In the genomic region with DNA sequence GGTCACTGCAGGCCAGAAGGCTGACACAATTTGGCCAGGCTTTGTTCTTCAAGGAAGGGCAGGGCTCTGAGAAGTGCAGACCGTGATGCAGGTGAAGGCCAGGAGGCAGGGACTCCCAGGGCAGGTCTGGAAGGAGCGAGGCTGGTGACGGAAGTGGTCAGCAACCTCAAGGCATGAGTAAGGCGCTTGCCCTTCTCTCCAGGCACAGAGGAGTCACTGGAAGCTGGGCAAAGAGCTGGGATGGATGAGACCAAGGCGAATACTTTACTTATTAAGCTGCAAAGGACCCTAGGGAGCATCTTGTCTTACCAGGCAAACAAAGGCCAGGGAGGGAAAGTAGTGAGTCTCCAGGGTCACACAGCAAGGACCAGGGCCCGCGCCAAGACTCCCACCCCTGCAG, we compare ENCODE assay signal across 11 cellular contexts. TPM values are rescaled to one million over a fixed set of nuclear protein-coding genes. Genes with fewer than 3 reads are reported as not detected.
DNase-seq lines count a peak whose midpoint lies in the region; ATAC-seq and TF ChIP-seq lines count a peak whose summit lies in the region.
"Had no signal": no experiment of that assay in that cellular context is flagged by ENCODE, and none has a peak within 500 bp of the region (broad histone marks: within the 10 kb centered on the region; RNA-seq: fewer than 3 reads in every experiment).

No MANE protein-coding gene starts in this region.

- peak overlapping the region in 3 of 4 donors; percentile 63 to 76 (median 63) for H3K4me3 Mint-ChIP-seq in CD4-positive, CD25-positive, alpha-beta regulatory T cell
- H3K4me3 Mint-ChIP-seq in natural killer cell treated with Interleukin-12 subunit alpha and Interleukin-12 subunit beta and Interleukin-15 and Interleukin-18, amount 100 ng/mL, for 72 hours = peak overlapping the region; percentile 74

- peak overlapping the region; percentile 96 for H3K27ac Mint-ChIP-seq in CD4-positive, CD25-positive, alpha-beta regulatory T cell
- peak overlapping the region; percentile 90 to 97 for H3K27ac Mint-ChIP-seq in natural killer cell treated with Interleukin-12 subunit alpha and Interleukin-12 subunit beta and Interleukin-15 and Interleukin-18, amount 100 ng/mL, for 72 hours

- H3K27me3 Mint-ChIP-seq in CD4-positive, CD25-positive, alpha-beta regulatory T cell = peaks cover 21% of the 10 kb centered on the region
- H3K27me3 Mint-ChIP-seq in natural killer cell treated with Interleukin-12 subunit alpha and Interleukin-12 subunit beta and Interleukin-15 and Interleukin-18, amount 100 ng/mL, for 72 hours = no peaks in the 10 kb centered on the region

- no peaks in the 10 kb centered on the region for H3K27me3 ChIP-seq in CD4-positive, CD25-positive, alpha-beta regulatory T cell (ENCODE audit: control insufficient read depth, insufficient read depth, low read length)

- no peak for DNase-seq in CD4-positive, CD25-positive, alpha-beta regulatory T cell
- peak; percentile 90 for DNase-seq in HT1080 (ENCODE audit: low read depth)
- peak; percentile 67 for DNase-seq in activated effector memory CD4-positive, alpha-beta T cell treated with anti-CD3 and anti-CD28 coated beads, Interleukin-2, amount 50 U/mL, for 16 hours
- DNase-seq in natural killer cell treated with Interleukin-12 subunit alpha and Interleukin-12 subunit beta and Interleukin-15 and Interleukin-18, amount 100 ng/mL, for 72 hours (ENCODE audit: low spot score) = no peak
- DNase-seq in stimulated activated CD4-positive, alpha-beta T cell treated with anti-CD3 and anti-CD28 coated beads, Interleukin-1b, Interleukin-23, amount 100 ng/mL, for 48 hours = no peak
- no peak for DNase-seq in germinal center (ENCODE audit: low spot score)
- DNase-seq in amygdala (lab: John Stamatoyannopoulos, UW) = no peak
- DNase-seq: foreskin melanocyte, left cardiac atrium, NCI-H1694 treated with DMSO at 0.1 percent for 48 hours had no signal

- H3K4me1 ChIP-seq in CD4-positive, CD25-positive, alpha-beta regulatory T cell (ENCODE audit: control insufficient read depth, insufficient read depth, low read length, poor library complexity, severe bottlenecking) = peaks cover 85% of the 10 kb centered on the region

- no peak overlapping the region for H3K4me3 ChIP-seq in CD4-positive, CD25-positive, alpha-beta regulatory T cell (ENCODE audit: low read depth, low read length)

- ATAC-seq in CD4-positive, CD25-positive, alpha-beta regulatory T cell (ENCODE audit: low read depth in 2 of 2) = no peak
- peak in 1 of 2 donors; percentile 12 for ATAC-seq in natural killer cell treated with Interleukin-12 subunit alpha and Interleukin-12 subunit beta and Interleukin-15 and Interleukin-18, amount 100 ng/mL, for 72 hours
- no peak for ATAC-seq in SK-N-SH treated with all-trans-retinoic acid at 6 μM for 48 hours
- ATAC-seq: left cardiac atrium had no signal

- no peaks in the 10 kb centered on the region for H3K9me3 ChIP-seq in CD4-positive, CD25-positive, alpha-beta regulatory T cell (ENCODE audit: control insufficient read depth in 2 of 2, low read length in 2 of 2)

- peak overlapping the region; percentile 87 for H3K27ac ChIP-seq in CD4-positive, CD25-positive, alpha-beta regulatory T cell (ENCODE audit: insufficient read depth, low read length, poor library complexity, severe bottlenecking)

- H3K4me1 Mint-ChIP-seq in CD4-positive, CD25-positive, alpha-beta regulatory T cell = peaks cover 21 to 95% (median 73%) of the 10 kb centered on the region in 4 donors
- peaks cover 84 to 88% of the 10 kb centered on the region in 2 donors for H3K4me1 Mint-ChIP-seq in natural killer cell treated with Interleukin-12 subunit alpha and Interleukin-12 subunit beta and Interleukin-15 and Interleukin-18, amount 100 ng/mL, for 72 hours (ENCODE audit: low read depth in 2 of 2)

- peaks cover 10% of the 10 kb centered on the region for H3K36me3 Mint-ChIP-seq in CD4-positive, CD25-positive, alpha-beta regulatory T cell
- H3K36me3 Mint-ChIP-seq in natural killer cell treated with Interleukin-12 subunit alpha and Interleukin-12 subunit beta and Interleukin-15 and Interleukin-18, amount 100 ng/mL, for 72 hours = no peaks in the 10 kb centered on the region

- H3K36me3 ChIP-seq in CD4-positive, CD25-positive, alpha-beta regulatory T cell (ENCODE audit: control insufficient read depth, insufficient read depth, low read length) = no peaks in the 10 kb centered on the region

- peaks cover 0 to 4% (median 0%) of the 10 kb centered on the region in 7 donors for H3K9me3 Mint-ChIP-seq in CD4-positive, CD25-positive, alpha-beta regulatory T cell
- no peaks in the 10 kb centered on the region for H3K9me3 Mint-ChIP-seq in natural killer cell treated with Interleukin-12 subunit alpha and Interleukin-12 subunit beta and Interleukin-15 and Interleukin-18, amount 100 ng/mL, for 72 hours

TF ChIP-seq in SK-N-SH treated with all-trans-retinoic acid at 6 μM for 48 hours, 23 proteins besides CTCF, POLR2A, EP300 and RAD21:
- no peak for TF ChIP-seq ISL1 (CRISPR knock-in tag; IDR thresholded peaks at IDR 0.05)
- no peak for TF ChIP-seq ARNTL (CRISPR knock-in tag; IDR thresholded peaks at IDR 0.05; ENCODE audit: borderline replicate concordance, low read depth)
- TF ChIP-seq, protein P1, sequence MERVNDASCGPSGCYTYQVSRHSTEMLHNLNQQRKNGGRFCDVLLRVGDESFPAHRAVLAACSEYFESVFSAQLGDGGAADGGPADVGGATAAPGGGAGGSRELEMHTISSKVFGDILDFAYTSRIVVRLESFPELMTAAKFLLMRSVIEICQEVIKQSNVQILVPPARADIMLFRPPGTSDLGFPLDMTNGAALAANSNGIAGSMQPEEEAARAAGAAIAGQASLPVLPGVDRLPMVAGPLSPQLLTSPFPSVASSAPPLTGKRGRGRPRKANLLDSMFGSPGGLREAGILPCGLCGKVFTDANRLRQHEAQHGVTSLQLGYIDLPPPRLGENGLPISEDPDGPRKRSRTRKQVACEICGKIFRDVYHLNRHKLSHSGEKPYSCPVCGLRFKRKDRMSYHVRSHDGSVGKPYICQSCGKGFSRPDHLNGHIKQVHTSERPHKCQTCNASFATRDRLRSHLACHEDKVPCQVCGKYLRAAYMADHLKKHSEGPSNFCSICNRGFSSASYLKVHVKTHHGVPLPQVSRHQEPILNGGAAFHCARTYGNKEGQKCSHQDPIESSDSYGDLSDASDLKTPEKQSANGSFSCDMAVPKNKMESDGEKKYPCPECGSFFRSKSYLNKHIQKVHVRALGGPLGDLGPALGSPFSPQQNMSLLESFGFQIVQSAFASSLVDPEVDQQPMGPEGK (CRISPR knock-in tag; IDR thresholded peaks at IDR 0.05; ENCODE audit: borderline replicate concordance) = no peak

RNA-seq across cellular contexts. Expression of a gene that starts 18.6 kb away (rescaled TPM):
- total RNA-seq in CD4-positive, CD25-positive, alpha-beta regulatory T cell = 924 TPM
- polyA plus RNA-seq in CD4-positive, CD25-positive, alpha-beta regulatory T cell = 100 to 1,000 TPM; 160 to 202 (median 190) TPM
- 6.3 and 13.6 TPM in 2 replicates for total RNA-seq in HT1080 (2014; rRNA removed; shearing (Covaris generic))
- 15.1 and 18.1 TPM in 2 replicates for polyA plus RNA-seq in HT1080 (2015; cell fraction: cytosol; rRNA removed)
- polyA plus RNA-seq in HT1080 (2015; cell fraction: nucleus; rRNA removed) = 32.5 and 34.2 TPM in 2 replicates
- 100 to 1,000 TPM; 351 to 512 TPM for total RNA-seq in natural killer cell treated with Interleukin-12 subunit alpha and Interleukin-12 subunit beta and Interleukin-15 and Interleukin-18, amount 100 ng/mL, for 72 hours

Comparison
In these comparisons a context has a peak if more than half of its experiments do, and no peak if none do; other contexts are left out.
1. DNase-seq: peak in HT1080 (single experiment) and activated effector memory CD4-positive, alpha-beta T cell treated with anti-CD3 and anti-CD28 coated beads, Interleukin-2, amount 50 U/mL, for 16 hours (single experiment); none in CD4-positive, CD25-positive, alpha-beta regulatory T cell (0 of 3), natural killer cell treated with Interleukin-12 subunit alpha and Interleukin-12 subunit beta and Interleukin-15 and Interleukin-18, amount 100 ng/mL, for 72 hours (single experiment), stimulated activated CD4-positive, alpha-beta T cell treated with anti-CD3 and anti-CD28 coated beads, Interleukin-1b, Interleukin-23, amount 100 ng/mL, for 48 hours (single experiment), germinal center (single experiment) and amygdala (0 of 56).
2. RNA of a gene that starts 18.6 kb away (total RNA-seq): 924 TPM in CD4-positive, CD25-positive, alpha-beta regulatory T cell (single experiment) and 351 to 512 TPM in natural killer cell treated with Interleukin-12 subunit alpha and Interleukin-12 subunit beta and Interleukin-15 and Interleukin-18, amount 100 ng/mL, for 72 hours; 6.3 to 13.6 TPM in HT1080; every median in the first group is over 10 times any median in the second.